In genomic region chr1:20992327-20993056, GRCh38 we compare ENCODE assay signal across 8 cellular contexts.
DNase-seq lines count a peak whose midpoint lies in the region; ATAC-seq, FAIRE-seq and TF ChIP-seq lines count a peak whose summit lies in the region.
"Had no signal": no experiment of that assay in that cellular context is flagged by ENCODE, and none has a peak within 500 bp of the region (broad histone marks: within the 10 kb centered on the region; RNA-seq: fewer than 3 reads in every experiment).

No MANE protein-coding gene starts in this region.

- H3K27me3 ChIP-seq in GM12878 (replicated peaks in 1 of 2; ENCODE audit: control insufficient read depth in 2 of 2, insufficient read depth in 2 of 2, low read length in 1 of 2), result no peaks in the 10 kb centered on the region
- no peaks in the 10 kb centered on the region for H3K27me3 ChIP-seq in osteoblast (ENCODE audit: insufficient read depth, low read length)
- H3K27me3 ChIP-seq: tibial nerve had no signal

- DNase-seq in GM03348 (ENCODE audit: low spot score) (peak; percentile 20), GM12878 (ENCODE audit: low read depth, low spot score) (no peak), osteoblast (ENCODE audit: insufficient read length, low spot score, missing footprints) (peak; percentile 45), ACHN (no peak), NCI-H1436 treated with DMSO at 0.1 percent for 48 hours (lab: John Stamatoyannopoulos, UW) (no peak)

- H3K9me3 ChIP-seq in HEK293 (ENCODE audit: control insufficient read depth, insufficient read depth, low read depth, low read length) (no peaks in the 10 kb centered on the region), GM12878 (replicated peaks; ENCODE audit: control insufficient read depth, insufficient read depth, low read length) (no peaks in the 10 kb centered on the region), osteoblast (ENCODE audit: low read depth, low read length) (no peaks in the 10 kb centered on the region)
- H3K9me3 ChIP-seq: tibial nerve had no signal

- no peaks in the 10 kb centered on the region for H4K20me1 ChIP-seq in GM12878 (ENCODE audit: control insufficient read depth, insufficient read depth)
- H4K20me1 ChIP-seq in osteoblast (ENCODE audit: insufficient read depth, low read length), result peaks cover 4% of the 10 kb centered on the region

- H3K9ac ChIP-seq in GM12878 (ENCODE audit: control insufficient read depth, insufficient read depth, low read length), result no peak overlapping the region

- 4% methylated on average over 2 of the region's 2 CpGs for WGBS in GM12878 (ENCODE audit: insufficient coverage, insufficient replicate concordance, low lambda C conversion rate, missing lambda C conversion rate)

- FAIRE-seq in GM12878 (lab: Jason Lieb, UNC), result no peak

- no peaks in the 10 kb centered on the region for H3K79me2 ChIP-seq in GM12878 (ENCODE audit: control insufficient read depth, insufficient read depth, low read length)
- peaks cover 16% of the 10 kb centered on the region for H3K79me2 ChIP-seq in osteoblast (ENCODE audit: insufficient read depth, low read length)

- in situ Hi-C loops in GM12878 (cut with MboI), result no loop called here
- in situ Hi-C loops in ACHN (cut with HindIII; ENCODE audit: low pct_ligation_motif_present, low pct_unique_long_range_greater_than_20kb, low sequenced_read_pairs), result no loop called here

- no peak for TF ChIP-seq EP300 in GM12878 (IDR thresholded peaks at IDR 0.05; ENCODE audit: borderline replicate concordance in 1 of 2, control insufficient read depth in 1 of 2, low read depth in 2 of 2, low read length in 2 of 2)

- POLR2A ChIA-PET in HEK293 (lab: Yijun Ruan, JAX) (interaction anchor here (0.6 kb wide), 1 partner anchor 25 kb away, joined by 3 read pairs; no protein-coding TSS in a partner anchor), GM12878 (lab: Charles Lee) (interaction anchor here (0.5 to 1.7 kb wide), 2 partner anchors 23 to 30 kb away, joined by 5 to 8 read pairs; no protein-coding TSS in a partner anchor)

- no peak for TF ChIP-seq CTCF in HEK293 (tag by site-specific recombination; IDR thresholded peaks at IDR 0.05)
- no peak for TF ChIP-seq CTCF in GM12878 (IDR thresholded peaks at IDR 0.05 in 2 of 3, conservative IDR thresholded peaks at IDR 0.05 in 1 of 3; ENCODE audit: control insufficient read depth in 2 of 3, extremely low read depth in 1 of 3, insufficient read depth in 1 of 3, low read depth in 3 of 3, low read length in 3 of 3)
- no peak for TF ChIP-seq CTCF in osteoblast (IDR thresholded peaks at IDR 0.05; ENCODE audit: extremely low read depth, low read depth, low read length)

- RAD21 ChIA-PET in GM12878 (lab: Charles Lee; ENCODE audit: unreplicated experiment), result interaction anchor here (1.1 to 2.5 kb wide), 7 partner anchors 10 to 203 kb away, joined by 3 to 8 read pairs (median 4); no protein-coding TSS in a partner anchor

- H2AFZ ChIP-seq in GM12878 (ENCODE audit: control insufficient read depth, low read depth, low read length), result no peak overlapping the region
- no peak overlapping the region for H2AFZ ChIP-seq in osteoblast (ENCODE audit: low read length)

- H3K4me2 ChIP-seq in GM12878 (ENCODE audit: control insufficient read depth, insufficient read depth) (peak overlapping the region; percentile 75), osteoblast (ENCODE audit: insufficient read depth, low read length) (peak overlapping the region; percentile 19)

- no peak overlapping the region for H3K4me3 ChIP-seq in HEK293 (ENCODE audit: low read depth, low read length)
- H3K4me3 ChIP-seq in GM12878, result 0 out of 2 replicates have a peak overlapping the region, but pooled peaks have one; percentile 2
- H3K4me3 ChIP-seq in osteoblast (ENCODE audit: insufficient read depth, low read length), result no peak overlapping the region
- H3K4me3 ChIP-seq: tibial nerve had no signal

- no peak for TF ChIP-seq RAD21 in GM12878 (IDR thresholded peaks at IDR 0.05; ENCODE audit: insufficient read depth, low read depth, low read length)

- ATAC-seq in GM12878 (peak; percentile 72), GM18870 (IDR thresholded peaks at IDR 0.05; ENCODE audit: unreplicated experiment) (no peak)

- CTCF ChIA-PET in HEK293 (lab: Yijun Ruan, JAX) (interaction anchor here (0.9 to 1.3 kb wide), 2 partner anchors 202 to 296 kb away, joined by 4 read pairs; no protein-coding TSS in a partner anchor), GM12878 (lab: Yijun Ruan, JAX) (interaction anchor here (1.0 to 1.4 kb wide), 4 partner anchors 9 to 122 kb away, joined by 3 to 5 read pairs (median 4); no protein-coding TSS in a partner anchor)

- H3K36me3 ChIP-seq in HEK293 (ENCODE audit: control insufficient read depth in 2 of 2, insufficient read depth in 1 of 2, low read length in 2 of 2) (no peaks in the 10 kb centered on the region; a peak in 1 of 3 replicates), GM12878 (ENCODE audit: control insufficient read depth in 2 of 2, insufficient read depth in 2 of 2, low read length in 1 of 2) (peaks cover 0 to 3% of the 10 kb centered on the region in 2 experiments; a peak in 1 of 4 replicates), osteoblast (ENCODE audit: insufficient read depth, low read length) (no peaks in the 10 kb centered on the region)
- H3K36me3 ChIP-seq: tibial nerve had no signal

- no TSS peak for BruUV-seq in GM12878 (replicated peaks; lab: Mats Ljungman, UMichigan)

- SMC1A ChIA-PET in GM12878 (lab: Charles Lee; ENCODE audit: uncharacterized antibody, unreplicated experiment), result interaction anchor here (0.8 to 3.8 kb wide), 17 partner anchors 8 to 240 kb away, joined by 3 to 17 read pairs (median 4); no protein-coding TSS in a partner anchor

- H3K27ac ChIP-seq in HEK293 (ENCODE audit: extremely low read depth, low read depth, low read length) (no peak overlapping the region), GM12878 (ENCODE audit: control insufficient read depth, insufficient read depth) (peak overlapping the region; percentile 37; the same call in 1 of the 2 replicates), osteoblast (ENCODE audit: low read depth, low read length) (no peak overlapping the region)
- H3K27ac ChIP-seq: tibial nerve had no signal

- intact Hi-C loops in GM12878 (cut with micrococcal nuclease; ENCODE audit: unreplicated experiment), result loop anchor here (10.0 kb wide), 1 partner anchor 182 kb away; the partner anchor contains the start of gene EIF4G3

- peaks cover 24% of the 10 kb centered on the region for H3K4me1 ChIP-seq in HEK293 (ENCODE audit: control insufficient read depth, insufficient read depth, low read length)
- H3K4me1 ChIP-seq in GM12878 (ENCODE audit: control insufficient read depth, insufficient read depth, low read length), result peaks cover 15% of the 10 kb centered on the region
- peaks cover 7% of the 10 kb centered on the region for H3K4me1 ChIP-seq in osteoblast (ENCODE audit: insufficient read depth, low read length)

- TF ChIP-seq POLR2A in GM12878 (IDR thresholded peaks at IDR 0.05; ENCODE audit: low read depth, low read length), result no peak

TF ChIP-seq in HEK293, 187 proteins besides CTCF, POLR2A, EP300 and RAD21 (continues in another document):
- TF ChIP-seq ZNF529 (tag by site-specific recombination; IDR thresholded peaks at IDR 0.05; ENCODE audit: insufficient replicate concordance) (no peak), ZNF664 (tag by site-specific recombination; IDR thresholded peaks at IDR 0.05) (peak; percentile 29; the same call in 1 of the 2 replicates), KLF7 (tag by site-specific recombination; IDR thresholded peaks at IDR 0.05; ENCODE audit: borderline replicate concordance) (no peak), ELK4 (IDR thresholded peaks at IDR 0.05; ENCODE audit: borderline replicate concordance, low read depth, low read length) (no peak), GFI1B (tag by site-specific recombination; IDR thresholded peaks at IDR 0.05) (peak; percentile 68; the same call in 1 of the 2 replicates), ZNF629 (tag by site-specific recombination; IDR thresholded peaks at IDR 0.05) (0 out of 2 replicates have a peak, but pooled peaks have one; percentile 12)

TF ChIP-seq in GM12878, 131 proteins besides CTCF, POLR2A, EP300 and RAD21 (continues in another document):
- no peak for TF ChIP-seq TCF12 (IDR thresholded peaks at IDR 0.05; ENCODE audit: low read depth, low read length)
- TF ChIP-seq IKZF2 (IDR thresholded peaks at IDR 0.05), result 0 out of 4 replicates have a peak, but pooled peaks of 1 of the 2 experiments have one; percentile 5
- TF ChIP-seq IRF3 (IDR thresholded peaks at IDR 0.05), result no peak
- TF ChIP-seq MEF2A (IDR thresholded peaks at IDR 0.05; ENCODE audit: insufficient read depth, low read depth, low read length), result no peak
- peak; percentile 12; the same call in 1 of the 2 replicates for TF ChIP-seq JUNB (IDR thresholded peaks at IDR 0.05)
- no peak for TF ChIP-seq YBX1 (IDR thresholded peaks at IDR 0.05)

Comparison
In these comparisons a context has a peak if more than half of its experiments do, and no peak if none do; other contexts are left out.
1. DNase-seq: peak in GM03348 (single experiment) and osteoblast (single experiment); none in GM12878 (single experiment), ACHN (single experiment) and NCI-H1436 treated with DMSO at 0.1 percent for 48 hours (single experiment).